2 cellular contexts compared by ENCODE assay signal in the genomic region with DNA sequence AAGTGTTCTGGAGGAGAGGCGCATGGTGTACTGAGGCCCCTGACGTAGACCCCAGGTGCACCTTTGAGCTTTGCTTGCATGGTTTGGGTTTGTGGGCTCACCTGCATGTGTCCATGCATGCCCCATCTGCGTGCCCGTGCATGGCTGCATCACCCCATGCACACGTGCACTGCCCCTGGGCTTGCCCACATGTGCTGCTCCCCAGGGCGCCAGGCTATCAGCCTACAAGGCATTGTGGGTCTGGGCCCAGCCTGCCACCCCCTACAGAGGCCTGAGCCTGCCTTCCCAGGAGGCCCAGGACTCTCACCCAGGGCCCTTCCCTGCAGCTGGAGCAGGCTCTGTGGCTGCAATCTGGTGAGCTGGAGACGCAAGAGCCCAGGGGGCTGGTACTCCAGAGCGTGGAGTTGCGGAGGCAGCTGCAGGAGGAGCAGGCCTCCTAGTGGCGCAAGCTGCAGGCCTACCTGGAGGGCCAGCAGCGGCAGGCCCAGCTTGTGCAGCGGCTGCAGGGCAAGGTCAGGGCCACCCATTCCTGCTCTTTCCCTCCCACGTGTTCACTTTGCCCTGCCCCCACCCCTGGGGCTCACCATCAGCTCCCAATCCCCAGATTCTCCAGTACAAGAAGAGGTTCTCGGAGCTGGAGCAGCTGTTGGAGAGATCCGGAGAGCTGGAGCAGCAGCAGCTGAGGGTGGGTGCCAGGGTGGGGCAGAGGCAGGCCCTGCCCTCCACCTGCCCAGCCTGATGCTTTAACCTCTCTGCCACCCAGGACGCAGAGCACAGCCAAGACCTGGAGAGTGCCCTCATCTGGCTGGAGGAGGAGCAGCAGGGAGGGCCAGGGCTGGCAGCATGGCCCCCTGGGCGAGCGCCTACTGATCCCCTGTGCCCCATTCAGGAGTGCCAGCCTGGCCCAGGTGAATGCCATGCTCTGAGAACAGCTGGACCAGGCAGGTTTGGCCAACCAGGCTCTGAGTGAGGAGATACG. TPM values are rescaled to one million over a fixed set of nuclear protein-coding genes. Genes with fewer than 3 reads are reported as not detected.
"Had no signal": no experiment of that assay in that cellular context is flagged by ENCODE, and none has a peak within 500 bp of the region (broad histone marks: within the 10 kb centered on the region; RNA-seq: fewer than 3 reads in every experiment).

No MANE protein-coding gene starts in this region.

RNA-seq across cellular contexts. Expression of a gene that starts 9.9 kb away (rescaled TPM):
- total RNA-seq: fibroblast of villous mesenchyme had no signal
- polyA plus RNA-seq: mammary epithelial cell had no signal
